Comparison of ENCODE assay signal across 18 cellular contexts in the genomic region with DNA sequence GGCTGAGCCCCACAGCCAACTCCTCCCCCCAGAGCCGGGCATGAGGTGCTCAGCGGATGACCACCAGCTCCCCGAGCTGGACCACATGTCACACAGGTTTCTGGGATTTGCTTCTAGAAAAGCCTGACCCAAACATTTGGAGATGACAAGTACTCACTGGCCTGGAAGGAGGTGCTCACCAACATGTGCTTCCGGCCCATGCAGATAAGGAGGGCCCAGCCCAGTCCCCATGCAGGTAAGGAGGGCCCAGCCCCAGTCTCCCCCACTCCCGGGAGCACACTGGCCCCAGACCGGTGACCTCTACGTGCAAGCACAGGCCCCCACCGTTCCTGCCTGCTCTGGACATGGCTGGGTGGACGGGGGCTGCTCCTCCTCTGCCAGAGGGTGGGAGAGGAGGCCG. TPM values are rescaled to one million over a fixed set of nuclear protein-coding genes. Genes with fewer than 3 reads are reported as not detected.
"Had no signal": no experiment of that assay in that cellular context is flagged by ENCODE, and none has a peak within 500 bp of the region (broad histone marks: within the 10 kb centered on the region; RNA-seq: fewer than 3 reads in every experiment).

No MANE protein-coding gene starts in this region.

RNA-seq across cellular contexts. Expression of a gene that starts 14.0 kb away (rescaled TPM):
- total RNA-seq: activated B cell treated with CpG ODN at 0.5 μM for 24 hours; activated CD4-positive, alpha-beta memory T cell treated with anti-CD3 and anti-CD28 coated beads for 36 hours; activated CD4-positive, alpha-beta T cell treated with anti-CD3 and anti-CD28 coated beads, Interleukin-2, amount 10 ng/mL, durations not matched to agents 24 days and 14 days; activated CD8-positive, alpha-beta memory T cell treated with anti-CD3 and anti-CD28 coated beads for 36 hours; activated CD8-positive, alpha-beta T cell treated with anti-CD3 and anti-CD28 coated beads for 36 hours; activated naive CD4-positive, alpha-beta T cell treated with anti-CD3 and anti-CD28 coated beads for 36 hours; activated naive CD4-positive, alpha-beta T cell treated with anti-CD3 and anti-CD28 coated beads, Interleukin-2, amount 50 U/mL, for 72 hours; activated naive CD8-positive, alpha-beta T cell treated with anti-CD3 and anti-CD28 coated beads for 36 hours; activated T-cell treated with anti-CD3 and anti-CD28 coated beads, Interleukin-2, amount 50 U/mL, for 4 hours; activated T-cell treated with anti-CD3 and anti-CD28 coated beads, Interleukin-2, amount 50 U/mL, for 72 hours; activated T-helper 1 cell treated with anti-CD3 and anti-CD28 coated beads, Interleukin-12 subunit alpha, Interleukin-12 subunit beta, Interleukin-2, Interleukin-4 antibody, amounts not matched to agents 30 ng/mL and 10 ng/mL and 1 ng/mL, durations not matched to agents 14 hours and 24 hours and 36 hours; activated T-helper 17 cell treated with anti-CD3 and anti-CD28 coated beads, Interleukin-2, amount 50 U/mL, for 72 hours; adrenal gland; aorta; astrocyte; body of pancreas; cardiac muscle cell had no signal
- polyA plus RNA-seq: adrenal gland, cardiac muscle cell had no signal

RNA-seq across cellular contexts. Expression of a gene that starts 35.3 kb away (rescaled TPM):
- total RNA-seq: activated B cell treated with CpG ODN at 0.5 μM for 24 hours; activated CD4-positive, alpha-beta memory T cell treated with anti-CD3 and anti-CD28 coated beads for 36 hours; activated CD4-positive, alpha-beta T cell treated with anti-CD3 and anti-CD28 coated beads, Interleukin-2, amount 10 ng/mL, durations not matched to agents 24 days and 14 days; activated CD8-positive, alpha-beta memory T cell treated with anti-CD3 and anti-CD28 coated beads for 36 hours; activated CD8-positive, alpha-beta T cell treated with anti-CD3 and anti-CD28 coated beads for 36 hours; activated naive CD4-positive, alpha-beta T cell treated with anti-CD3 and anti-CD28 coated beads for 36 hours; activated naive CD4-positive, alpha-beta T cell treated with anti-CD3 and anti-CD28 coated beads, Interleukin-2, amount 50 U/mL, for 72 hours; activated naive CD8-positive, alpha-beta T cell treated with anti-CD3 and anti-CD28 coated beads for 36 hours; activated T-cell treated with anti-CD3 and anti-CD28 coated beads, Interleukin-2, amount 50 U/mL, for 4 hours; activated T-cell treated with anti-CD3 and anti-CD28 coated beads, Interleukin-2, amount 50 U/mL, for 72 hours; activated T-helper 1 cell treated with anti-CD3 and anti-CD28 coated beads, Interleukin-12 subunit alpha, Interleukin-12 subunit beta, Interleukin-2, Interleukin-4 antibody, amounts not matched to agents 30 ng/mL and 10 ng/mL and 1 ng/mL, durations not matched to agents 14 hours and 24 hours and 36 hours; activated T-helper 17 cell treated with anti-CD3 and anti-CD28 coated beads, Interleukin-2, amount 50 U/mL, for 72 hours; adrenal gland; aorta; body of pancreas; breast epithelium; cardiac muscle cell had no signal
- polyA plus RNA-seq: adrenal gland, aorta, cardiac muscle cell had no signal

RNA-seq across cellular contexts. Expression of a gene that starts 45.7 kb away (rescaled TPM):
- total RNA-seq: activated B cell treated with CpG ODN at 0.5 μM for 24 hours; activated naive CD4-positive, alpha-beta T cell treated with anti-CD3 and anti-CD28 coated beads, Interleukin-2, amount 50 U/mL, for 72 hours; activated T-helper 1 cell treated with anti-CD3 and anti-CD28 coated beads, Interleukin-12 subunit alpha, Interleukin-12 subunit beta, Interleukin-2, Interleukin-4 antibody, amounts not matched to agents 30 ng/mL and 10 ng/mL and 1 ng/mL, durations not matched to agents 14 hours and 24 hours and 36 hours; activated T-helper 17 cell treated with anti-CD3 and anti-CD28 coated beads, Interleukin-2, amount 50 U/mL, for 72 hours had no signal
- polyA plus RNA-seq: aorta had no signal
